In the genomic region with DNA sequence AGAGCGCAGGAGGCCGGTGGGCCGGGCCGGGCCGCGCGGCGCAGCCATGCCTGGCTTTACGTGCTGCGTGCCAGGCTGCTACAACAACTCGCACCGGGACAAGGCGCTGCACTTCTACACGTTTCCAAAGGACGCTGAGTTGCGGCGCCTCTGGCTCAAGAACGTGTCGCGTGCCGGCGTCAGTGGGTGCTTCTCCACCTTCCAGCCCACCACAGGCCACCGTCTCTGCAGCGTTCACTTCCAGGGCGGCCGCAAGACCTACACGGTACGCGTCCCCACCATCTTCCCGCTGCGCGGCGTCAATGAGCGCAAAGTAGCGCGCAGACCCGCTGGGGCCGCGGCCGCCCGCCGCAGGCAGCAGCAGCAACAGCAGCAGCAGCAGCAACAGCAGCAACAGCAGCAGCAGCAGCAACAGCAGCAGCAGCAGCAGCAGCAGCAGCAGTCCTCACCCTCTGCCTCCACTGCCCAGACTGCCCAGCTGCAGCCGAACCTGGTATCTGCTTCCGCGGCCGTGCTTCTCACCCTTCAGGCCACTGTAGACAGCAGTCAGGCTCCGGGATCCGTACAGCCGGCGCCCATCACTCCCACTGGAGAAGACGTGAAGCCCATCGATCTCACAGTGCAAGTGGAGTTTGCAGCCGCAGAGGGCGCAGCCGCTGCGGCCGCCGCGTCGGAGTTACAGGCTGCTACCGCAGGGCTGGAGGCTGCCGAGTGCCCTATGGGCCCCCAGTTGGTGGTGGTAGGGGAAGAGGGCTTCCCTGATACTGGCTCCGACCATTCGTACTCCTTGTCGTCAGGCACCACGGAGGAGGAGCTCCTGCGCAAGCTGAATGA, we compare ENCODE assay signal across 8 cellular contexts. TPM values are rescaled to one million over a fixed set of nuclear protein-coding genes. Genes with fewer than 3 reads are reported as not detected.
DNase-seq lines count a peak whose midpoint lies in the region; ATAC-seq and TF ChIP-seq lines count a peak whose summit lies in the region.

No MANE protein-coding gene starts in this region.

- no peaks in the 10 kb centered on the region for H3K27me3 ChIP-seq in kidney epithelial cell (ENCODE audit: control insufficient read depth, insufficient read depth, low read length)

- H3K9me3 Mint-ChIP-seq in WTC11, result no peaks in the 10 kb centered on the region

- peaks cover 43% of the 10 kb centered on the region for H3K4me1 Mint-ChIP-seq in WTC11

- peak overlapping the region; percentile 91 for H3K27ac Mint-ChIP-seq in WTC11

- peak overlapping the region; percentile 94 for H3K4me3 Mint-ChIP-seq in WTC11

- H3K4me3 ChIP-seq in cardiac fibroblast (replicated peaks in 1 of 2; ENCODE audit: low read depth in 2 of 2, low read length in 2 of 2) (peak overlapping the region; percentile 76 to 93), kidney epithelial cell (ENCODE audit: low read depth, low read length) (peak overlapping the region; percentile 97)

- in situ Hi-C loops in KBM-7 (cut with MboI; ENCODE audit: low pct_unique_long_range_greater_than_20kb, low sequenced_read_pairs), result no loop called here

- DNase-seq in DMS79 (lab: John Stamatoyannopoulos, UW), result peak; percentile 21
- DNase-seq in KBM-7, result peak; percentile 64
- DNase-seq in WTC11 (ENCODE audit: low spot score), result peak; percentile 59
- DNase-seq in cardiac fibroblast (ENCODE audit: low read depth in 2 of 2), result peak; percentile 53 to 66
- DNase-seq in kidney epithelial cell (ENCODE audit: low read depth), result no peak
- DNase-seq in stimulated activated CD4-positive, alpha-beta T cell treated with anti-CD3 and anti-CD28 coated beads, Interleukin-15, amount 100 ng/mL, for 24 hours, result peak; percentile 70
- no peak for DNase-seq in NCI-H187 treated with DMSO at 0.1 percent for 48 hours (lab: John Stamatoyannopoulos, UW)

- CTCF ChIA-PET in WTC11 (lab: Charles Lee), result interaction anchor here (0.8 to 4.4 kb wide), 5 partner anchors 23 to 243 kb away, joined by 3 to 58 read pairs (median 16); a partner anchor contains a TSS

- no peaks in the 10 kb centered on the region for H3K36me3 ChIP-seq in kidney epithelial cell (ENCODE audit: control insufficient read depth, insufficient read depth, low read length)

- POLR2A ChIA-PET in WTC11 (lab: Charles Lee), result interaction anchor here (1.5 kb wide), 1 partner anchor 26 kb away, joined by 4 read pairs; no protein-coding TSS in a partner anchor

- no peak for TF ChIP-seq CTCF in WTC11 (IDR thresholded peaks at IDR 0.05)
- TF ChIP-seq CTCF in cardiac fibroblast (IDR thresholded peaks at IDR 0.05; ENCODE audit: low read depth, low read length), result peak; percentile 39
- peak; percentile 39 for TF ChIP-seq CTCF in kidney epithelial cell (IDR thresholded peaks at IDR 0.05; ENCODE audit: insufficient read depth, low read length, poor library complexity, severe bottlenecking)

- H3K36me3 Mint-ChIP-seq in WTC11, result no peaks in the 10 kb centered on the region

- peak; percentile 10 for ATAC-seq in GM21423 (IDR thresholded peaks at IDR 0.05; ENCODE audit: unreplicated experiment)
- ATAC-seq in WTC11, result peak; percentile 1

- no peaks in the 10 kb centered on the region for H3K27me3 Mint-ChIP-seq in WTC11 (ENCODE audit: low read depth)

TF ChIP-seq in WTC11, 78 proteins besides CTCF, POLR2A, EP300 and RAD21 (continues in another document):
- TF ChIP-seq, protein P1, sequence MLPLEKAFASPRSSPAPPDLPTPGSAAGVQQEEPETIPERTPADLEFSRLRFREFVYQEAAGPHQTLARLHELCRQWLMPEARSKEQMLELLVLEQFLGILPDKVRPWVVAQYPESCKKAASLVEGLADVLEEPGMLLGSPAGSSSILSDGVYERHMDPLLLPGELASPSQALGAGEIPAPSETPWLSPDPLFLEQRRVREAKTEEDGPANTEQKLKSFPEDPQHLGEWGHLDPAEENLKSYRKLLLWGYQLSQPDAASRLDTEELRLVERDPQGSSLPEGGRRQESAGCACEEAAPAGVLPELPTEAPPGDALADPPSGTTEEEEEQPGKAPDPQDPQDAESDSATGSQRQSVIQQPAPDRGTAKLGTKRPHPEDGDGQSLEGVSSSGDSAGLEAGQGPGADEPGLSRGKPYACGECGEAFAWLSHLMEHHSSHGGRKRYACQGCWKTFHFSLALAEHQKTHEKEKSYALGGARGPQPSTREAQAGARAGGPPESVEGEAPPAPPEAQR (CRISPR knock-in tag; IDR thresholded peaks at IDR 0.05), result no peak
- TF ChIP-seq SOX15 (CRISPR knock-in tag; IDR thresholded peaks at IDR 0.05) (no peak), TCF7 (CRISPR knock-in tag; IDR thresholded peaks at IDR 0.05; ENCODE audit: low read depth) (peak; percentile 70; the same call in 1 of the 2 replicates), NFATC4 (CRISPR knock-in tag; IDR thresholded peaks at IDR 0.05) (no peak), MYBL2 (CRISPR knock-in tag; IDR thresholded peaks at IDR 0.05) (peak; percentile 36; the same call in 1 of the 2 replicates), RORB (CRISPR knock-in tag; IDR thresholded peaks at IDR 0.05) (no peak), NFE2L1 (CRISPR knock-in tag; IDR thresholded peaks at IDR 0.05) (no peak), EMX1 (CRISPR knock-in tag; IDR thresholded peaks at IDR 0.05) (no peak), GRHL2 (CRISPR knock-in tag; IDR thresholded peaks at IDR 0.05; ENCODE audit: insufficient replicate concordance, severe bottlenecking) (no peak), FOXK1 (CRISPR knock-in tag; IDR thresholded peaks at IDR 0.05) (peak; percentile 63), ELF4 (CRISPR knock-in tag; IDR thresholded peaks at IDR 0.05; ENCODE audit: low read depth) (no peak), ZNF232 (CRISPR knock-in tag; IDR thresholded peaks at IDR 0.05) (no peak), JUN (CRISPR knock-in tag; IDR thresholded peaks at IDR 0.05) (peak; percentile 79; the same call in 1 of the 2 replicates), ZNF263 (CRISPR knock-in tag; IDR thresholded peaks at IDR 0.05; ENCODE audit: low read depth) (no peak)
- TF ChIP-seq, protein P2, sequence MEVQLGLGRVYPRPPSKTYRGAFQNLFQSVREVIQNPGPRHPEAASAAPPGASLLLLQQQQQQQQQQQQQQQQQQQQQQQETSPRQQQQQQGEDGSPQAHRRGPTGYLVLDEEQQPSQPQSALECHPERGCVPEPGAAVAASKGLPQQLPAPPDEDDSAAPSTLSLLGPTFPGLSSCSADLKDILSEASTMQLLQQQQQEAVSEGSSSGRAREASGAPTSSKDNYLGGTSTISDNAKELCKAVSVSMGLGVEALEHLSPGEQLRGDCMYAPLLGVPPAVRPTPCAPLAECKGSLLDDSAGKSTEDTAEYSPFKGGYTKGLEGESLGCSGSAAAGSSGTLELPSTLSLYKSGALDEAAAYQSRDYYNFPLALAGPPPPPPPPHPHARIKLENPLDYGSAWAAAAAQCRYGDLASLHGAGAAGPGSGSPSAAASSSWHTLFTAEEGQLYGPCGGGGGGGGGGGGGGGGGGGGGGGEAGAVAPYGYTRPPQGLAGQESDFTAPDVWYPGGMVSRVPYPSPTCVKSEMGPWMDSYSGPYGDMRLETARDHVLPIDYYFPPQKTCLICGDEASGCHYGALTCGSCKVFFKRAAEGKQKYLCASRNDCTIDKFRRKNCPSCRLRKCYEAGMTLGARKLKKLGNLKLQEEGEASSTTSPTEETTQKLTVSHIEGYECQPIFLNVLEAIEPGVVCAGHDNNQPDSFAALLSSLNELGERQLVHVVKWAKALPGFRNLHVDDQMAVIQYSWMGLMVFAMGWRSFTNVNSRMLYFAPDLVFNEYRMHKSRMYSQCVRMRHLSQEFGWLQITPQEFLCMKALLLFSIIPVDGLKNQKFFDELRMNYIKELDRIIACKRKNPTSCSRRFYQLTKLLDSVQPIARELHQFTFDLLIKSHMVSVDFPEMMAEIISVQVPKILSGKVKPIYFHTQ (CRISPR knock-in tag; IDR thresholded peaks at IDR 0.05), result no peak
- TF ChIP-seq, protein P3, sequence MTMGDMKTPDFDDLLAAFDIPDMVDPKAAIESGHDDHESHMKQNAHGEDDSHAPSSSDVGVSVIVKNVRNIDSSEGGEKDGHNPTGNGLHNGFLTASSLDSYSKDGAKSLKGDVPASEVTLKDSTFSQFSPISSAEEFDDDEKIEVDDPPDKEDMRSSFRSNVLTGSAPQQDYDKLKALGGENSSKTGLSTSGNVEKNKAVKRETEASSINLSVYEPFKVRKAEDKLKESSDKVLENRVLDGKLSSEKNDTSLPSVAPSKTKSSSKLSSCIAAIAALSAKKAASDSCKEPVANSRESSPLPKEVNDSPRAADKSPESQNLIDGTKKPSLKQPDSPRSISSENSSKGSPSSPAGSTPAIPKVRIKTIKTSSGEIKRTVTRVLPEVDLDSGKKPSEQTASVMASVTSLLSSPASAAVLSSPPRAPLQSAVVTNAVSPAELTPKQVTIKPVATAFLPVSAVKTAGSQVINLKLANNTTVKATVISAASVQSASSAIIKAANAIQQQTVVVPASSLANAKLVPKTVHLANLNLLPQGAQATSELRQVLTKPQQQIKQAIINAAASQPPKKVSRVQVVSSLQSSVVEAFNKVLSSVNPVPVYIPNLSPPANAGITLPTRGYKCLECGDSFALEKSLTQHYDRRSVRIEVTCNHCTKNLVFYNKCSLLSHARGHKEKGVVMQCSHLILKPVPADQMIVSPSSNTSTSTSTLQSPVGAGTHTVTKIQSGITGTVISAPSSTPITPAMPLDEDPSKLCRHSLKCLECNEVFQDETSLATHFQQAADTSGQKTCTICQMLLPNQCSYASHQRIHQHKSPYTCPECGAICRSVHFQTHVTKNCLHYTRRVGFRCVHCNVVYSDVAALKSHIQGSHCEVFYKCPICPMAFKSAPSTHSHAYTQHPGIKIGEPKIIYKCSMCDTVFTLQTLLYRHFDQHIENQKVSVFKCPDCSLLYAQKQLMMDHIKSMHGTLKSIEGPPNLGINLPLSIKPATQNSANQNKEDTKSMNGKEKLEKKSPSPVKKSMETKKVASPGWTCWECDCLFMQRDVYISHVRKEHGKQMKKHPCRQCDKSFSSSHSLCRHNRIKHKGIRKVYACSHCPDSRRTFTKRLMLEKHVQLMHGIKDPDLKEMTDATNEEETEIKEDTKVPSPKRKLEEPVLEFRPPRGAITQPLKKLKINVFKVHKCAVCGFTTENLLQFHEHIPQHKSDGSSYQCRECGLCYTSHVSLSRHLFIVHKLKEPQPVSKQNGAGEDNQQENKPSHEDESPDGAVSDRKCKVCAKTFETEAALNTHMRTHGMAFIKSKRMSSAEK (CRISPR knock-in tag; IDR thresholded peaks at IDR 0.05; ENCODE audit: borderline replicate concordance), result no peak

RNA-seq across cellular contexts. Expression of a gene that starts 0.6 kb away (rescaled TPM):
- total RNA-seq in WTC11 (2021) (46.5 to 49.0 TPM (median 47.4 TPM) in 3 replicates), kidney epithelial cell (38.3 and 44.0 TPM in 2 replicates)

RNA-seq across cellular contexts. Expression of a gene that starts 4.0 kb away (rescaled TPM):
- 183 to 205 TPM (median 200 TPM) in 3 replicates for total RNA-seq in WTC11 (2021)
- total RNA-seq in kidney epithelial cell, result 156 and 287 TPM in 2 replicates

RNA-seq across cellular contexts. Expression of a gene that starts 4.8 kb away (rescaled TPM):
- total RNA-seq in WTC11 (2021), result 52.1 to 58.3 TPM (median 57.3 TPM) in 3 replicates
- total RNA-seq in kidney epithelial cell, result 30.3 and 45.5 TPM in 2 replicates

RNA-seq across cellular contexts. Expression of a gene that starts 30.1 kb away (rescaled TPM):
- 72.6 to 83.7 TPM (median 74.1 TPM) in 3 replicates for total RNA-seq in WTC11 (2021)
- 48.4 and 60.5 TPM in 2 replicates for total RNA-seq in kidney epithelial cell

RNA-seq across cellular contexts. Expression of a gene that starts 36.0 kb away (rescaled TPM):
- total RNA-seq in WTC11 (2021), result 0.41 to 1.7 TPM (median 0.48 TPM) in 3 replicates
- total RNA-seq in kidney epithelial cell, result 0.62 and 0.63 TPM in 2 replicates

Comparison
In these comparisons a context has a peak if more than half of its experiments do, and no peak if none do; other contexts are left out.
1. DNase-seq: peak in DMS79 (single experiment), KBM-7 (single experiment), WTC11 (single experiment), cardiac fibroblast (2 of 2) and stimulated activated CD4-positive, alpha-beta T cell treated with anti-CD3 and anti-CD28 coated beads, Interleukin-15, amount 100 ng/mL, for 24 hours (single experiment); none in kidney epithelial cell (single experiment) and NCI-H187 treated with DMSO at 0.1 percent for 48 hours (single experiment).